11 cellular contexts compared by ENCODE assay signal in the genomic region with DNA sequence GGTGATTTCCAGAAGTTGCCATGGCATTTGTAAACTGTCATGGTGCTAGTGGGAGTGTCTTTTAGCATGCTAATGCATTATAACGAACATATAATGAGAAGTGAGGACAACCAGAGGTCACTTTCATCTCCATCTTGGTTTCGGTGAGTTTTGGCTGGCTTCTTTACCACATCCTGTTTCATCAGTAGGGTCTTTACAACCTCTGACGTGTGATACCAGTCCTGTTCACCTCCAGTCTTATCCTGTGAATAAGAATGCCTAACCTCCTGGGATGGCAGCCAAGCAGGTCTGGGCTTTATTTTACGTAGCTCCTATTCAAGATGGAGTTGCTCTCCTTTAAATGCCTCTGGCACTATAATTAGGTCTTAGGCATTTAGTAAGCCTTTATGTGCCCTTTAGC. TPM values are rescaled to one million over a fixed set of nuclear protein-coding genes. Genes with fewer than 3 reads are reported as not detected.
DNase-seq lines count a peak whose midpoint lies in the region; ATAC-seq, FAIRE-seq and TF ChIP-seq lines count a peak whose summit lies in the region.
"Had no signal": no experiment of that assay in that cellular context is flagged by ENCODE, and none has a peak within 500 bp of the region (broad histone marks: within the 10 kb centered on the region; RNA-seq: fewer than 3 reads in every experiment).

No MANE protein-coding gene starts in this region.

- H3K27me3 ChIP-seq in GM12878 (replicated peaks in 1 of 2; ENCODE audit: control insufficient read depth in 2 of 2, insufficient read depth in 2 of 2, low read length in 1 of 2), result no peaks in the 10 kb centered on the region
- no peaks in the 10 kb centered on the region for H3K27me3 ChIP-seq in vagina

- no peak; a peak in 1 of 4 replicates for TF ChIP-seq EP300 in GM12878 (IDR thresholded peaks at IDR 0.05; ENCODE audit: borderline replicate concordance in 1 of 2, control insufficient read depth in 1 of 2, low read depth in 2 of 2, low read length in 2 of 2)

- H4K20me1 ChIP-seq in GM12878 (ENCODE audit: control insufficient read depth, insufficient read depth), result no peaks in the 10 kb centered on the region

- SMC1A ChIA-PET in GM12878 (lab: Charles Lee; ENCODE audit: uncharacterized antibody, unreplicated experiment), result interaction anchor here (0.8 kb wide), 1 partner anchor 10 kb away, joined by 3 read pairs; no protein-coding TSS in a partner anchor

- H2AFZ ChIP-seq in GM12878 (ENCODE audit: control insufficient read depth, low read depth, low read length), result no peak overlapping the region
- H2AFZ ChIP-seq: PC-9 had no signal

- TF ChIP-seq POLR2A in GM12878 (IDR thresholded peaks at IDR 0.05; ENCODE audit: low read depth, low read length) (no peak), vagina (IDR thresholded peaks at IDR 0.05) (no peak)

- in situ Hi-C loops in GM12878 (cut with MboI), result no loop called here

- H3K4me3 ChIP-seq in GM12878, result no peak overlapping the region
- no peak overlapping the region for H3K4me3 ChIP-seq in vagina
- H3K4me3 ChIP-seq: lower lobe of right lung, PC-9 had no signal

- no peak overlapping the region for H3K4me2 ChIP-seq in GM12878 (ENCODE audit: control insufficient read depth, insufficient read depth)
- H3K4me2 ChIP-seq: PC-9 had no signal

- POLR2A ChIA-PET in GM12878 (lab: Charles Lee), result no interaction called here

- H3K9me3 ChIP-seq in GM12878 (replicated peaks; ENCODE audit: control insufficient read depth, insufficient read depth, low read length), result peaks cover 7% of the 10 kb centered on the region
- no peaks in the 10 kb centered on the region for H3K9me3 ChIP-seq in vagina

- TF ChIP-seq CTCF in GM12878 (IDR thresholded peaks at IDR 0.05 in 2 of 3, conservative IDR thresholded peaks at IDR 0.05 in 1 of 3; ENCODE audit: control insufficient read depth in 2 of 3, extremely low read depth in 1 of 3, insufficient read depth in 1 of 3, low read depth in 3 of 3, low read length in 3 of 3) (no peak), vagina (IDR thresholded peaks at IDR 0.05) (no peak)

- H3K4me1 ChIP-seq in GM12878 (ENCODE audit: control insufficient read depth, insufficient read depth, low read length) (peaks cover 13% of the 10 kb centered on the region; the same call in 1 of the 2 replicates), vagina (no peaks in the 10 kb centered on the region)
- H3K4me1 ChIP-seq: lower lobe of right lung had no signal

- WGBS in GM12878 (ENCODE audit: insufficient coverage, insufficient replicate concordance, low lambda C conversion rate, missing lambda C conversion rate), result 26% methylated on average over 4 of the region's 4 CpGs

- RAD21 ChIA-PET in GM12878 (lab: Charles Lee; ENCODE audit: unreplicated experiment), result no interaction called here

- H3K9ac ChIP-seq in GM12878 (ENCODE audit: control insufficient read depth, insufficient read depth, low read length), result no peak overlapping the region

- BruUV-seq in GM12878 (replicated peaks; lab: Mats Ljungman, UMichigan), result no TSS peak

- no peaks in the 10 kb centered on the region for H3K36me3 ChIP-seq in GM12878 (ENCODE audit: control insufficient read depth in 2 of 2, insufficient read depth in 2 of 2, low read length in 1 of 2)
- H3K36me3 ChIP-seq in vagina, result no peaks in the 10 kb centered on the region
- H3K36me3 ChIP-seq: lower lobe of right lung had no signal

- CTCF ChIA-PET in GM12878 (lab: Yijun Ruan, JAX), result interaction anchor here (0.7 kb wide), 1 partner anchor 44 kb away, joined by 3 read pairs; no protein-coding TSS in a partner anchor

- no peak for TF ChIP-seq RAD21 in GM12878 (IDR thresholded peaks at IDR 0.05; ENCODE audit: insufficient read depth, low read depth, low read length)

- ATAC-seq in GM21367 (IDR thresholded peaks at IDR 0.05; ENCODE audit: unreplicated experiment) (peak; percentile 72), HG03354 (IDR thresholded peaks at IDR 0.05; ENCODE audit: poor library complexity, severe bottlenecking, unreplicated experiment) (peak; percentile 88), GM12878 (peak; percentile 88), esophagus mucosa (no peak)
- ATAC-seq: lower lobe of right lung had no signal

- H3K79me2 ChIP-seq in GM12878 (ENCODE audit: control insufficient read depth, insufficient read depth, low read length), result no peaks in the 10 kb centered on the region

- intact Hi-C loops in GM12878 (cut with micrococcal nuclease; ENCODE audit: unreplicated experiment), result loop anchor here (2.0 kb wide), 1 partner anchor 24 kb away; no protein-coding TSS in a partner anchor
- intact Hi-C loops in vagina (cut with DNase I), result no loop called here

- H3K27ac ChIP-seq in GM12878 (ENCODE audit: control insufficient read depth, insufficient read depth), result no peak overlapping the region
- H3K27ac ChIP-seq in vagina, result no peak overlapping the region
- H3K27ac ChIP-seq: HL-60, lower lobe of right lung, PC-9 had no signal

- DNase-seq in GF-D8 (lab: John Stamatoyannopoulos, UW) (peak; percentile 31), GM12878 (ENCODE audit: low read depth, low spot score) (peak; percentile 48), vagina (ENCODE audit: extremely low spot score in 2 of 2) (no peak), NCI-H524 (lab: John Stamatoyannopoulos, UW) (no peak), T-helper 9 cell (no peak)
- DNase-seq: lower lobe of right lung, PC-9 had no signal

- FAIRE-seq in GM12878 (lab: Jason Lieb, UNC), result no peak

TF ChIP-seq in GM12878, 131 proteins besides CTCF, POLR2A, EP300 and RAD21 (continues in another document):
- TF ChIP-seq MEF2A (IDR thresholded peaks at IDR 0.05; ENCODE audit: insufficient read depth, low read depth, low read length) (no peak), NR2C2 (IDR thresholded peaks at IDR 0.05; ENCODE audit: borderline replicate concordance, control insufficient read depth, insufficient read length, low read depth) (no peak), YY1 (IDR thresholded peaks at IDR 0.05; ENCODE audit: low read depth, low read length) (peak; percentile 60; the same call in 1 of the 2 replicates), JUNB (IDR thresholded peaks at IDR 0.05) (no peak)
- TF ChIP-seq, protein P1, sequence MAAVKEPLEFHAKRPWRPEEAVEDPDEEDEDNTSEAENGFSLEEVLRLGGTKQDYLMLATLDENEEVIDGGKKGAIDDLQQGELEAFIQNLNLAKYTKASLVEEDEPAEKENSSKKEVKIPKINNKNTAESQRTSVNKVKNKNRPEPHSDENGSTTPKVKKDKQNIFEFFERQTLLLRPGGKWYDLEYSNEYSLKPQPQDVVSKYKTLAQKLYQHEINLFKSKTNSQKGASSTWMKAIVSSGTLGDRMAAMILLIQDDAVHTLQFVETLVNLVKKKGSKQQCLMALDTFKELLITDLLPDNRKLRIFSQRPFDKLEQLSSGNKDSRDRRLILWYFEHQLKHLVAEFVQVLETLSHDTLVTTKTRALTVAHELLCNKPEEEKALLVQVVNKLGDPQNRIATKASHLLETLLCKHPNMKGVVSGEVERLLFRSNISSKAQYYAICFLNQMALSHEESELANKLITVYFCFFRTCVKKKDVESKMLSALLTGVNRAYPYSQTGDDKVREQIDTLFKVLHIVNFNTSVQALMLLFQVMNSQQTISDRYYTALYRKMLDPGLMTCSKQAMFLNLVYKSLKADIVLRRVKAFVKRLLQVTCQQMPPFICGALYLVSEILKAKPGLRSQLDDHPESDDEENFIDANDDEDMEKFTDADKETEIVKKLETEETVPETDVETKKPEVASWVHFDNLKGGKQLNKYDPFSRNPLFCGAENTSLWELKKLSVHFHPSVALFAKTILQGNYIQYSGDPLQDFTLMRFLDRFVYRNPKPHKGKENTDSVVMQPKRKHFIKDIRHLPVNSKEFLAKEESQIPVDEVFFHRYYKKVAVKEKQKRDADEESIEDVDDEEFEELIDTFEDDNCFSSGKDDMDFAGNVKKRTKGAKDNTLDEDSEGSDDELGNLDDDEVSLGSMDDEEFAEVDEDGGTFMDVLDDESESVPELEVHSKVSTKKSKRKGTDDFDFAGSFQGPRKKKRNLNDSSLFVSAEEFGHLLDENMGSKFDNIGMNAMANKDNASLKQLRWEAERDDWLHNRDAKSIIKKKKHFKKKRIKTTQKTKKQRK (IDR thresholded peaks at IDR 0.05; ENCODE audit: low read depth, low read length), result no peak

RNA-seq across cellular contexts. Expression of a gene that starts 20.4 kb away (rescaled TPM):
- 7.3 and 7.7 TPM in 2 replicates for total RNA-seq in GM12878 (2013; cell fraction: nucleolus; rRNA removed)
- total RNA-seq in GM12878 (2014; rRNA removed) (11.4 and 11.5 TPM in 2 replicates), GM12878 (2014; rRNA removed; fragmentation: Illumina TruSeq; extraction: Trizol) (12.1 and 12.8 TPM in 2 replicates), GM12878 (2021) (8.3 TPM in 2 replicates), esophagus mucosa (6.6 TPM), vagina (16.7 TPM)
- polyA plus RNA-seq in GM12878 (2011; ENCODE audit: low read depth), result 2.3 TPM
- polyA plus RNA-seq in GM12878 (2011; rRNA removed) (18.6 and 28.7 TPM in 2 replicates), GM12878 (2014; fragmentation: Illumina TruSeq; extraction: Trizol) (13.0 and 15.2 TPM in 2 replicates), GM12878 (2014; fragmentation: Nextera tagmentation; extraction: Ambion mirVana) (1 to 10 TPM; 4.4 to 7.9 TPM), GM12878 (2014; rRNA removed) (7.0 and 7.5 TPM in 2 replicates), GM12878 (2016; fragmentation: Nextera tagmentation; extraction: Ambion mirVana) (10 to 100 TPM; 11.7 to 12.5 TPM)
- 5.6 and 6.2 TPM in 2 replicates for polyA plus RNA-seq in GM12878 (2011; cell fraction: cytosol; rRNA removed)
- 2.8 and 4.3 TPM in 2 replicates for polyA plus RNA-seq in GM12878 (2011; cell fraction: nucleus; rRNA removed)
- polyA plus RNA-seq in GM12878 (2012), result 3.8 and 4.7 TPM in 2 replicates
- 3.5 and 6.9 TPM in 2 replicates for polyA minus RNA-seq in GM12878 (2011; rRNA and poly(A)+ RNA removed)
- 4.0 and 4.5 TPM in 2 replicates for polyA minus RNA-seq in GM12878 (2011; cell fraction: cytosol; rRNA and poly(A)+ RNA removed)
- 4.8 and 10.6 TPM in 2 replicates for polyA minus RNA-seq in GM12878 (2011; cell fraction: nucleus; rRNA and poly(A)+ RNA removed)

RNA-seq across cellular contexts. Expression of a gene that starts 44.3 kb away (rescaled TPM):
- 1.4 and 2.8 TPM in 2 replicates for total RNA-seq in GM12878 (2013; cell fraction: nucleolus; rRNA removed)
- total RNA-seq in GM12878 (2014; rRNA removed) (6.7 and 10.4 TPM in 2 replicates), GM12878 (2014; rRNA removed; fragmentation: Illumina TruSeq; extraction: Trizol) (8.8 and 9.7 TPM in 2 replicates), GM12878 (2021) (10.0 and 12.5 TPM in 2 replicates), esophagus mucosa (3.8 TPM), vagina (8.3 TPM)
- 10.8 TPM for polyA plus RNA-seq in GM12878 (2011; ENCODE audit: low read depth)
- polyA plus RNA-seq in GM12878 (2011; rRNA removed) (8.2 and 9.3 TPM in 2 replicates), GM12878 (2014; fragmentation: Illumina TruSeq; extraction: Trizol) (13.5 and 17.8 TPM in 2 replicates), GM12878 (2014; fragmentation: Nextera tagmentation; extraction: Ambion mirVana) (1 to 10 TPM; 2.8 to 4.0 TPM), GM12878 (2014; rRNA removed) (6.9 and 7.7 TPM in 2 replicates), GM12878 (2016; fragmentation: Nextera tagmentation; extraction: Ambion mirVana) (1 to 10 TPM; 6.3 to 7.3 TPM)
- polyA plus RNA-seq in GM12878 (2011; cell fraction: cytosol; rRNA removed), result 4.5 and 7.5 TPM in 2 replicates
- 4.2 and 5.0 TPM in 2 replicates for polyA plus RNA-seq in GM12878 (2011; cell fraction: nucleus; rRNA removed)
- 10.1 and 10.4 TPM in 2 replicates for polyA plus RNA-seq in GM12878 (2012)
- 16.5 and 19.1 TPM in 2 replicates for polyA minus RNA-seq in GM12878 (2011; rRNA and poly(A)+ RNA removed)
- 2.4 and 2.7 TPM in 2 replicates for polyA minus RNA-seq in GM12878 (2011; cell fraction: cytosol; rRNA and poly(A)+ RNA removed)
- 2.1 and 4.0 TPM in 2 replicates for polyA minus RNA-seq in GM12878 (2011; cell fraction: nucleus; rRNA and poly(A)+ RNA removed)

Comparison
In these comparisons a context has a peak if more than half of its experiments do, and no peak if none do; other contexts are left out.
1. DNase-seq: peak in GF-D8 (single experiment) and GM12878 (single experiment); none in vagina (0 of 2), NCI-H524 (0 of 2) and T-helper 9 cell (single experiment).